ENCODE assay signal across 9 cellular contexts in genomic region chr2:215843579-215843978, GRCh38.
A peak's percentile ranks its signal among the peaks of the same experiment; 100 is the strongest.
DNase-seq lines count a peak whose midpoint lies in the region; ATAC-seq and TF ChIP-seq lines count a peak whose summit lies in the region.
"Had no signal": no experiment of that assay in that cellular context is flagged by ENCODE, and none has a peak within 500 bp of the region (broad histone marks: within the 10 kb centered on the region; RNA-seq: fewer than 3 reads in every experiment).

No MANE protein-coding gene starts in this region.

- peak overlapping the region; percentile 65 for H3K9ac ChIP-seq in skeletal muscle satellite cell (ENCODE audit: low read depth, low read length)

- no peak for TF ChIP-seq CTCF in testis (IDR thresholded peaks at IDR 0.05)

- H3K9me3 Mint-ChIP-seq in activated CD4-positive, alpha-beta T cell treated with anti-CD3 and anti-CD28 coated beads for 36 hours (ENCODE audit: low read depth) = no peaks in the 10 kb centered on the region

- CTCF ChIA-PET in activated CD4-positive, alpha-beta T cell treated with anti-CD3 and anti-CD28 coated beads for 36 hours (lab: Charles Lee) = interaction anchor here (0.6 kb wide), 1 partner anchor 888 kb away, joined by 3 read pairs; no protein-coding TSS in a partner anchor

- H3K27me3 ChIP-seq in skeletal muscle satellite cell (ENCODE audit: control insufficient read depth, insufficient read depth, low read length) = no peaks in the 10 kb centered on the region
- no peaks in the 10 kb centered on the region for H3K27me3 ChIP-seq in testis
- H3K27me3 ChIP-seq: upper lobe of left lung had no signal

- peaks cover 5% of the 10 kb centered on the region for H3K27me3 Mint-ChIP-seq in activated CD4-positive, alpha-beta T cell treated with anti-CD3 and anti-CD28 coated beads for 36 hours

- H3K4me3 ChIP-seq in skeletal muscle satellite cell (ENCODE audit: low read length) (peak overlapping the region; percentile 13), testis (no peak overlapping the region)
- H3K4me3 ChIP-seq: upper lobe of left lung had no signal

- H3K9me3 ChIP-seq in skeletal muscle satellite cell (replicated peaks; ENCODE audit: low read length) = no peaks in the 10 kb centered on the region
- H3K9me3 ChIP-seq in testis = no peaks in the 10 kb centered on the region
- H3K9me3 ChIP-seq: upper lobe of left lung had no signal

- H3K36me3 ChIP-seq in skeletal muscle satellite cell (ENCODE audit: insufficient read depth, low read length) = no peaks in the 10 kb centered on the region
- no peaks in the 10 kb centered on the region for H3K36me3 ChIP-seq in testis (ENCODE audit: low read depth, missing control alignments)
- H3K36me3 ChIP-seq: upper lobe of left lung had no signal

- H3K27ac ChIP-seq in testis = no peak overlapping the region
- H3K27ac ChIP-seq: upper lobe of left lung had no signal

- peak overlapping the region; percentile 42 for H3K4me2 ChIP-seq in skeletal muscle satellite cell (ENCODE audit: low read length)

- peak; percentile 69 for ATAC-seq in activated CD4-positive, alpha-beta T cell treated with anti-CD3 and anti-CD28 coated beads for 36 hours

- H3K27ac Mint-ChIP-seq in activated CD4-positive, alpha-beta T cell treated with anti-CD3 and anti-CD28 coated beads for 36 hours = no peak overlapping the region

- intact Hi-C loops in activated CD4-positive, alpha-beta T cell treated with anti-CD3 and anti-CD28 coated beads for 36 hours (cut with DNase I, micrococcal nuclease) = no loop called here
- intact Hi-C loops in testis (cut with DNase I; ENCODE audit: low total_unique reads) = no loop called here

- peaks cover 4% of the 10 kb centered on the region for H3K4me1 Mint-ChIP-seq in activated CD4-positive, alpha-beta T cell treated with anti-CD3 and anti-CD28 coated beads for 36 hours

- no peaks in the 10 kb centered on the region for H3K36me3 Mint-ChIP-seq in activated CD4-positive, alpha-beta T cell treated with anti-CD3 and anti-CD28 coated beads for 36 hours (ENCODE audit: low read depth)

- peak; percentile 14 for DNase-seq in activated CD4-positive, alpha-beta T cell treated with anti-CD3 and anti-CD28 coated beads for 36 hours
- DNase-seq in activated CD4-positive, alpha-beta T cell treated with anti-CD3 and anti-CD28 coated beads, Interleukin-2, amount 50 U/mL, for 4 hours = no peak
- peak; percentile 93 for DNase-seq in RPMI7951 (ENCODE audit: low read depth)
- DNase-seq in fibroblast of peridontal ligament (ENCODE audit: extremely low read depth) = peak; percentile 76
- DNase-seq in NCI-H524 (lab: John Stamatoyannopoulos, UW) = no peak
- DNase-seq in pons (ENCODE audit: low spot score) = no peak
- DNase-seq in testis = no peak
- DNase-seq: upper lobe of left lung had no signal

- TF ChIP-seq POLR2A in testis (IDR thresholded peaks at IDR 0.05) = no peak

- POLR2A ChIA-PET in activated CD4-positive, alpha-beta T cell treated with anti-CD3 and anti-CD28 coated beads for 36 hours (lab: Charles Lee) = no interaction called here

- 75 to 88% methylated on average over 4 of the region's 4 CpGs for WGBS in testis, 2 donors

- H3K4me1 ChIP-seq in skeletal muscle satellite cell (ENCODE audit: control insufficient read depth, insufficient read depth, low read length) (peaks cover 43% of the 10 kb centered on the region), testis (no peaks in the 10 kb centered on the region)

- H3K4me3 Mint-ChIP-seq in activated CD4-positive, alpha-beta T cell treated with anti-CD3 and anti-CD28 coated beads for 36 hours = no peak overlapping the region

Comparison
In these comparisons a context has a peak if more than half of its experiments do, and no peak if none do; other contexts are left out.
1. DNase-seq: peak in activated CD4-positive, alpha-beta T cell treated with anti-CD3 and anti-CD28 coated beads for 36 hours (single experiment), RPMI7951 (single experiment) and fibroblast of peridontal ligament (single experiment); none in activated CD4-positive, alpha-beta T cell treated with anti-CD3 and anti-CD28 coated beads, Interleukin-2, amount 50 U/mL, for 4 hours (0 of 2), NCI-H524 (0 of 2), pons (single experiment) and testis (single experiment).